Comparison of ENCODE assay signal across 26 cellular contexts in the genomic region with DNA sequence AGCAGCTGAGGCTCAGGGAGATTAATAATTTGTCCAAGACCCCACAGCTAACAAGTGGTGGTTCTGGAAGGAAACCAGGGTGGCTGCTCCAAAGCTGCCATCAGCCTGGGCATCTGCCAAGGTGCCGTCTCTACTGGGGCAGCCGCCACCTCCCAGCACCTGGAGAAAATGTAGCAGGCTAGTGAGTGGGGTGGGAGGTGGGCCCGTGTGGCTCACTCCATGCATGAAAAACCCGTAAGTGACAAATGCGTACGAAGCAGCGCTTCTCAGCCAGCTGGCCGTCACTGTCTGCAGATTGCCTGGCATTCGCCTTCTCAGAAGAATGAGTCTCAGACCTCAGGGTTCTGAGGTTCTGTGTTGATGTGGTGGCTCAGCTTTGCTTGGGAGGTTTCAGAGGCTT.
"Had no signal": no experiment of that assay in that cellular context is flagged by ENCODE, and none has a peak within 500 bp of the region (broad histone marks: within the 10 kb centered on the region; RNA-seq: fewer than 3 reads in every experiment).

No MANE protein-coding gene starts in this region.

- H3K4me3 ChIP-seq: heart right ventricle, left ventricle myocardium inferior, lung, mucosa of descending colon, psoas muscle, right lobe of liver, smooth muscle cell, transverse colon, upper lobe of left lung, vagina had no signal

- H3K36me3 Mint-ChIP-seq: naive thymus-derived CD4-positive, alpha-beta T cell; stimulated activated memory B cell treated with anti-CD40 and anti-IgM and Interleukin-4, amounts not matched to agents 10 μg/mL and 1 μg/mL and 100 μg/mL, for 72 hours had no signal

- H3K4me1 Mint-ChIP-seq: naive thymus-derived CD4-positive, alpha-beta T cell; stimulated activated memory B cell treated with anti-CD40 and anti-IgM and Interleukin-4, amounts not matched to agents 10 μg/mL and 1 μg/mL and 100 μg/mL, for 72 hours; stimulated activated naive CD8-positive, alpha-beta T cell treated with anti-CD3 and anti-CD28 coated beads, Interleukin-15, amount 100 ng/mL, for 72 hours had no signal

- H3K27ac ChIP-seq: heart right ventricle, left ventricle myocardium inferior, neutrophil, parathyroid adenoma, psoas muscle, right lobe of liver, transverse colon, upper lobe of left lung, vagina had no signal

- DNase-seq: heart right ventricle; hippocampal formation; left colon; left ventricle myocardium inferior; midbrain; mucosa of descending colon; naive thymus-derived CD4-positive, alpha-beta T cell; occipital lobe; psoas muscle; right lobe of liver; stimulated activated CD4-positive, alpha-beta T cell treated with anti-CD3 and anti-CD28 coated beads, Interleukin-1b, Interleukin-23, amount 100 ng/mL, for 48 hours; stimulated activated CD4-positive, alpha-beta T cell treated with anti-CD3 and anti-CD28 coated beads, Interleukin-2, amount 100 ng/mL, for 48 hours; stimulated activated CD4-positive, alpha-beta T cell treated with anti-CD3 and anti-CD28 coated beads, Interleukin-4, amount 100 ng/mL, for 4 hours; stimulated activated CD8-positive, alpha-beta memory T cell treated with anti-CD3 and anti-CD28 coated beads, Interleukin-4, amount 100 ng/mL, for 48 hours; stimulated activated naive CD4-positive, alpha-beta T cell treated with Interleukin-2 at 50 U/mL for 16 hours; stimulated activated naive CD8-positive, alpha-beta T cell treated with anti-CD3 and anti-CD28 coated beads, Interleukin-15, amount 100 ng/mL, for 72 hours; transverse colon had no signal

- ATAC-seq: heart right ventricle; left colon; mucosa of descending colon; naive thymus-derived CD4-positive, alpha-beta T cell; psoas muscle; right lobe of liver; stimulated activated memory B cell treated with anti-CD40 and anti-IgM and Interleukin-4, amounts not matched to agents 10 μg/mL and 1 μg/mL and 100 μg/mL, for 72 hours; stimulated activated naive CD8-positive, alpha-beta T cell treated with anti-CD3 and anti-CD28 coated beads, Interleukin-15, amount 100 ng/mL, for 72 hours had no signal

- H3K79me2 ChIP-seq: parathyroid adenoma had no signal

- H3K9me3 ChIP-seq: heart right ventricle, left ventricle myocardium inferior, mucosa of descending colon, neutrophil, psoas muscle, right lobe of liver, transverse colon, upper lobe of left lung, vagina had no signal

- H3K36me3 ChIP-seq: heart right ventricle, left ventricle myocardium inferior, neutrophil, right lobe of liver, transverse colon, upper lobe of left lung, vagina had no signal

- H3K4me1 ChIP-seq: heart right ventricle, left ventricle myocardium inferior, parathyroid adenoma, psoas muscle, right lobe of liver, transverse colon, upper lobe of left lung, vagina had no signal

- H3K9me3 Mint-ChIP-seq: nephron; neural crest cell; stimulated activated memory B cell treated with anti-CD40 and anti-IgM and Interleukin-4, amounts not matched to agents 10 μg/mL and 1 μg/mL and 100 μg/mL, for 72 hours; stimulated activated naive CD8-positive, alpha-beta T cell treated with anti-CD3 and anti-CD28 coated beads, Interleukin-15, amount 100 ng/mL, for 72 hours had no signal

- H3K4me2 ChIP-seq: smooth muscle cell had no signal

- H3K27me3 ChIP-seq: neutrophil, right lobe of liver, transverse colon, upper lobe of left lung, vagina had no signal

- H3K27ac Mint-ChIP-seq: naive thymus-derived CD4-positive, alpha-beta T cell; nephron; stimulated activated memory B cell treated with anti-CD40 and anti-IgM and Interleukin-4, amounts not matched to agents 10 μg/mL and 1 μg/mL and 100 μg/mL, for 72 hours; stimulated activated naive CD8-positive, alpha-beta T cell treated with anti-CD3 and anti-CD28 coated beads, Interleukin-15, amount 100 ng/mL, for 72 hours had no signal

- H3K4me3 Mint-ChIP-seq: naive thymus-derived CD4-positive, alpha-beta T cell; nephron; neural crest cell; stimulated activated memory B cell treated with anti-CD40 and anti-IgM and Interleukin-4, amounts not matched to agents 10 μg/mL and 1 μg/mL and 100 μg/mL, for 72 hours; stimulated activated naive CD8-positive, alpha-beta T cell treated with anti-CD3 and anti-CD28 coated beads, Interleukin-15, amount 100 ng/mL, for 72 hours had no signal

- H3K9ac ChIP-seq: parathyroid adenoma had no signal
